8 cellular contexts compared by ENCODE assay signal in the genomic region with DNA sequence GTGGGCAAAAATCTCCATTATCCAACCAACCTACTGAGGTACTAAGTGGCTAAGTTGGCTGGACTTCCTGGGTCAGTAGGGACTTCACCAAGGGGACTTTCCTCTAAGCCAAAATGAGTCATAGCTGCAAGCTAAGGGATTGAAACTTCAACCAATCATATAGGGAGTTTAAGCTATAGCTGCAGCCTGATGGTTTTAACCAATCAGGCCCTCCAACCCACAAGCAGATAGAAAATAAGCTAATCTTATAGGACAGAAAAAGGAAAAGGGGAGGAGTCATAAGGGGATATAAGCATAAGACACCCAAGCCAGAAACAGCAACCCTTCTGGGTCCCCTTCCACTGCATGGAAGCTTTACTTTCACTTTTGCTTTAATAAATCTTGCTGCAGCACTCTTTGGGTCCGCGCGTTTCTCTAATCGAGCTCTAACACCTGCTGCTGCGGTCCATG.
DNase-seq lines count a peak whose midpoint lies in the region; ATAC-seq and TF ChIP-seq lines count a peak whose summit lies in the region.
"Not testable (repeated sequence)": the region's sequence is repeated elsewhere in the genome, so short reads cannot be mapped to it uniquely, and the experiment has no call there.

No MANE protein-coding gene starts in this region.

- POLR2A ChIA-PET in CD4-positive, alpha-beta T cell (lab: Charles Lee): not testable (repeated sequence)

- H2BK120ac ChIP-seq in mesenchymal stem cell (ENCODE audit: low read depth, low read length): not testable (repeated sequence)

- H3K4me3 Mint-ChIP-seq in CD4-positive, alpha-beta T cell: peak overlapping the region; percentile 78
- H3K4me3 Mint-ChIP-seq in IgD-negative memory B cell: peak overlapping the region in 3 of 4 donors; percentile 33 to 67 (median 64)
- peak overlapping the region; percentile 62 for H3K4me3 Mint-ChIP-seq in T-helper 17 cell
- H3K4me3 Mint-ChIP-seq in activated T-cell treated with anti-CD3 and anti-CD28 coated beads, Interleukin-2, amount 50 U/mL, for 4 hours: peak overlapping the region; percentile 54
- peak overlapping the region; percentile 58 for H3K4me3 Mint-ChIP-seq in dendritic cell treated with granulocyte-macrophage colony-stimulating factor and Interleukin-4, amounts not matched to agents 40 ng/mL and 50 ng/mL, for 4 days
- H3K4me3 Mint-ChIP-seq in stimulated activated effector memory CD8-positive, alpha-beta T cell treated with anti-CD3 and anti-CD28 coated beads, Interleukin-12 subunit alpha, Interleukin-12 subunit beta, amount 100 ng/mL, for 72 hours: not testable (repeated sequence)

- DNase-seq in CD4-positive, alpha-beta T cell; T-helper 17 cell; activated T-cell treated with anti-CD3 and anti-CD28 coated beads, Interleukin-2, amount 50 U/mL, for 4 hours; stimulated activated effector memory CD8-positive, alpha-beta T cell treated with anti-CD3 and anti-CD28 coated beads, Interleukin-12 subunit alpha, Interleukin-12 subunit beta, amount 100 ng/mL, for 72 hours (ENCODE audit: low spot score in 2 of 2): not testable (repeated sequence)
- peak; percentile 19 for DNase-seq in mesenchymal stem cell

- CTCF ChIA-PET in CD4-positive, alpha-beta T cell (lab: Charles Lee): interaction anchor here (1.1 kb wide), 1 partner anchor 11 kb away, joined by 3 read pairs; no protein-coding TSS in a partner anchor

- H3K27me3 Mint-ChIP-seq in CD4-positive, alpha-beta T cell; IgD-negative memory B cell; T-helper 17 cell; activated T-cell treated with anti-CD3 and anti-CD28 coated beads, Interleukin-2, amount 50 U/mL, for 4 hours (ENCODE audit: low read depth); dendritic cell treated with granulocyte-macrophage colony-stimulating factor and Interleukin-4, amounts not matched to agents 40 ng/mL and 50 ng/mL, for 4 days: not testable (repeated sequence)

- H3K27ac Mint-ChIP-seq in CD4-positive, alpha-beta T cell: peak overlapping the region; percentile 40
- H3K27ac Mint-ChIP-seq in IgD-negative memory B cell (peak overlapping the region in 1 of 3 donors; percentile 78), T-helper 17 cell (peak overlapping the region; percentile 75)
- H3K27ac Mint-ChIP-seq in dendritic cell treated with granulocyte-macrophage colony-stimulating factor and Interleukin-4, amounts not matched to agents 40 ng/mL and 50 ng/mL, for 4 days: not testable (repeated sequence)
- H3K27ac Mint-ChIP-seq in stimulated activated effector memory CD8-positive, alpha-beta T cell treated with anti-CD3 and anti-CD28 coated beads, Interleukin-12 subunit alpha, Interleukin-12 subunit beta, amount 100 ng/mL, for 72 hours: peak overlapping the region; percentile 41

- not testable (repeated sequence) for H3K36me3 Mint-ChIP-seq in CD4-positive, alpha-beta T cell (ENCODE audit: low read depth); IgD-negative memory B cell; T-helper 17 cell (ENCODE audit: low read depth); activated T-cell treated with anti-CD3 and anti-CD28 coated beads, Interleukin-2, amount 50 U/mL, for 4 hours (ENCODE audit: insufficient read depth); dendritic cell treated with granulocyte-macrophage colony-stimulating factor and Interleukin-4, amounts not matched to agents 40 ng/mL and 50 ng/mL, for 4 days (ENCODE audit: low read depth); stimulated activated effector memory CD8-positive, alpha-beta T cell treated with anti-CD3 and anti-CD28 coated beads, Interleukin-12 subunit alpha, Interleukin-12 subunit beta, amount 100 ng/mL, for 72 hours

- 96% methylated on average over 5 of the region's 5 CpGs for WGBS in mesenchymal stem cell

- not testable (repeated sequence) for H2BK15ac ChIP-seq in mesenchymal stem cell (ENCODE audit: low read depth, poor library complexity, severe bottlenecking)

- intact Hi-C loops in CD4-positive, alpha-beta T cell (cut with DNase I, micrococcal nuclease); dendritic cell treated with granulocyte-macrophage colony-stimulating factor and Interleukin-4, amounts not matched to agents 40 ng/mL and 50 ng/mL, for 4 days (cut with micrococcal nuclease): not testable (repeated sequence)

- not testable (repeated sequence) for H3K27ac ChIP-seq in CD4-positive, alpha-beta T cell (ENCODE audit: low read depth, low read length); mesenchymal stem cell (ENCODE audit: low read length, poor library complexity, severe bottlenecking)

- H3K4me3 ChIP-seq in mesenchymal stem cell (ENCODE audit: insufficient read depth in 1 of 2, low read depth in 1 of 2, low read length in 2 of 2): not testable (repeated sequence)

- not testable (repeated sequence) for H3K4ac ChIP-seq in mesenchymal stem cell (ENCODE audit: low read depth in 1 of 2, low read length in 2 of 2)

- H4K8ac ChIP-seq in mesenchymal stem cell (ENCODE audit: low read length): not testable (repeated sequence)

- not testable (repeated sequence) for H2AK5ac ChIP-seq in mesenchymal stem cell (ENCODE audit: low read length, severe bottlenecking)

- H3K79me1 ChIP-seq in mesenchymal stem cell (replicated peaks; ENCODE audit: low read length, poor library complexity, severe bottlenecking): not testable (repeated sequence)

- not testable (repeated sequence) for H2BK5ac ChIP-seq in mesenchymal stem cell (ENCODE audit: low read depth, low read length, poor library complexity, severe bottlenecking)

- not testable (repeated sequence) for H3K14ac ChIP-seq in mesenchymal stem cell (ENCODE audit: low read length in 2 of 2)

- not testable (repeated sequence) for TF ChIP-seq CTCF in CD4-positive, alpha-beta T cell (IDR thresholded peaks at IDR 0.05)

- ATAC-seq in CD4-positive, alpha-beta T cell (ENCODE audit: poor library complexity): peak; percentile 51
- ATAC-seq in GM18907 (IDR thresholded peaks at IDR 0.05; ENCODE audit: unreplicated experiment) (peak; percentile 41), T-helper 17 cell (peak; percentile 42)
- ATAC-seq in activated T-cell treated with anti-CD3 and anti-CD28 coated beads, Interleukin-2, amount 50 U/mL, for 4 hours: peak in 1 of 2 donors; percentile 32
- ATAC-seq in stimulated activated effector memory CD8-positive, alpha-beta T cell treated with anti-CD3 and anti-CD28 coated beads, Interleukin-12 subunit alpha, Interleukin-12 subunit beta, amount 100 ng/mL, for 72 hours: not testable (repeated sequence)

- H2AFZ ChIP-seq in mesenchymal stem cell (ENCODE audit: low read depth, low read length): not testable (repeated sequence)

- H4K91ac ChIP-seq in mesenchymal stem cell (ENCODE audit: low read length): not testable (repeated sequence)

- H3K9me3 Mint-ChIP-seq in CD4-positive, alpha-beta T cell; IgD-negative memory B cell; activated T-cell treated with anti-CD3 and anti-CD28 coated beads, Interleukin-2, amount 50 U/mL, for 4 hours; dendritic cell treated with granulocyte-macrophage colony-stimulating factor and Interleukin-4, amounts not matched to agents 40 ng/mL and 50 ng/mL, for 4 days; stimulated activated effector memory CD8-positive, alpha-beta T cell treated with anti-CD3 and anti-CD28 coated beads, Interleukin-12 subunit alpha, Interleukin-12 subunit beta, amount 100 ng/mL, for 72 hours: not testable (repeated sequence)

- not testable (repeated sequence) for H3K18ac ChIP-seq in mesenchymal stem cell (ENCODE audit: low read depth in 1 of 2, low read length in 2 of 2)

- H3K4me1 ChIP-seq in mesenchymal stem cell (ENCODE audit: control insufficient read depth, insufficient read depth, low read depth, low read length): not testable (repeated sequence)

- not testable (repeated sequence) for H3K27me3 ChIP-seq in CD4-positive, alpha-beta T cell (ENCODE audit: control insufficient read depth, insufficient read depth, low read length); mesenchymal stem cell (ENCODE audit: control insufficient read depth in 1 of 2, insufficient read depth in 1 of 2, low read length in 2 of 2)

- H3K4me2 ChIP-seq in mesenchymal stem cell (ENCODE audit: low read length, poor library complexity, severe bottlenecking): not testable (repeated sequence)

- H2BK12ac ChIP-seq in mesenchymal stem cell (ENCODE audit: low read length in 2 of 2): not testable (repeated sequence)

- H3K36me3 ChIP-seq in mesenchymal stem cell (ENCODE audit: control insufficient read depth in 1 of 2, insufficient read depth in 2 of 2, low read depth in 1 of 2, low read length in 2 of 2): not testable (repeated sequence)

- peaks cover 28% of the 10 kb centered on the region for H3K4me1 Mint-ChIP-seq in CD4-positive, alpha-beta T cell (ENCODE audit: low read depth)
- not testable (repeated sequence) for H3K4me1 Mint-ChIP-seq in IgD-negative memory B cell; dendritic cell treated with granulocyte-macrophage colony-stimulating factor and Interleukin-4, amounts not matched to agents 40 ng/mL and 50 ng/mL, for 4 days (ENCODE audit: low read depth); stimulated activated effector memory CD8-positive, alpha-beta T cell treated with anti-CD3 and anti-CD28 coated beads, Interleukin-12 subunit alpha, Interleukin-12 subunit beta, amount 100 ng/mL, for 72 hours
- H3K4me1 Mint-ChIP-seq in T-helper 17 cell: peaks cover 15% of the 10 kb centered on the region
- peaks cover 24% of the 10 kb centered on the region for H3K4me1 Mint-ChIP-seq in activated T-cell treated with anti-CD3 and anti-CD28 coated beads, Interleukin-2, amount 50 U/mL, for 4 hours (ENCODE audit: low read depth)

- not testable (repeated sequence) for H3K9me3 ChIP-seq in CD4-positive, alpha-beta T cell (ENCODE audit: control insufficient read depth, low read length); T-helper 17 cell (ENCODE audit: control insufficient read depth, low read length, poor library complexity, severe bottlenecking); mesenchymal stem cell (ENCODE audit: control insufficient read depth, low read length)

- not testable (repeated sequence) for H3K23ac ChIP-seq in mesenchymal stem cell (ENCODE audit: low read length in 2 of 2)

- H3K9ac ChIP-seq in mesenchymal stem cell (ENCODE audit: low read length): not testable (repeated sequence)
